ENCODE assay signal across 16 cellular contexts in the genomic region with DNA sequence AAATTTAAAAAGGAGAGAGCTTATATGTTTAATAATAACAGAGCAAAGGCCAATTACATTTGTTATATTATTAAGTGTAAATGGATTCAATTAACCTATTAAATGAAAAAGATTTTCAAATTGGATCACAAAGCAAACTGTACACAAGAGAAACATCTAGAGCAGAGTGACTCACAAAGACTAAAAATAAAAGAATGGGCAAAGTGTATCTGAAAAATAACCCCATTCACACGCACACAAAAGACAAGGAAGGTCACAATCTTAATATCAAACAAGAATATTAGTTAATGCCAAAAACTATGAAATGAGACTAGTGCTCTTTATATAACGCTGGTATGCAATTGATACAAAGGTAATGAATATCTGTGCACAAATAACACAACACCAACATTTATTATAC.
DNase-seq lines count a peak whose midpoint lies in the region; ATAC-seq and TF ChIP-seq lines count a peak whose summit lies in the region.
"Had no signal": no experiment of that assay in that cellular context is flagged by ENCODE, and none has a peak within 500 bp of the region (broad histone marks: within the 10 kb centered on the region; RNA-seq: fewer than 3 reads in every experiment).

No MANE protein-coding gene starts in this region.

- H3K4me3 ChIP-seq in RWPE2 (ENCODE audit: severe bottlenecking) = no peak overlapping the region
- H3K4me3 ChIP-seq in dorsolateral prefrontal cortex = no peak overlapping the region
- H3K4me3 ChIP-seq: A549; BLaER1 treated with 17β-estradiol and CSF1 and Interleukin-3, amounts not matched to agents 10 nM and 100 nM had no signal

- H3K27me3 ChIP-seq in RWPE2 (ENCODE audit: insufficient read depth, poor library complexity, severe bottlenecking) (no peaks in the 10 kb centered on the region), dorsolateral prefrontal cortex (peaks cover 0 to 2% (median 0%) of the 10 kb centered on the region in 45 donors)
- H3K27me3 ChIP-seq: BLaER1 treated with 17β-estradiol and CSF1 and Interleukin-3, amounts not matched to agents 10 nM and 100 nM had no signal

- peaks cover 22% of the 10 kb centered on the region for H3K4me1 ChIP-seq in RWPE2 (ENCODE audit: insufficient read depth, poor library complexity, severe bottlenecking)
- H3K4me1 ChIP-seq: BLaER1 treated with 17β-estradiol and CSF1 and Interleukin-3, amounts not matched to agents 10 nM and 100 nM; Caco-2 had no signal

- no peaks in the 10 kb centered on the region for H3K36me3 ChIP-seq in RWPE2 (ENCODE audit: low read depth)
- H3K36me3 ChIP-seq: BLaER1 treated with 17β-estradiol and CSF1 and Interleukin-3, amounts not matched to agents 10 nM and 100 nM had no signal

- H3K27ac ChIP-seq in RWPE2 (ENCODE audit: poor library complexity, severe bottlenecking) (peak overlapping the region; percentile 72), dorsolateral prefrontal cortex (peak overlapping the region in 49 of 59 donors; percentile 2 to 82 (median 62))
- H3K27ac ChIP-seq: 22Rv1; BLaER1 treated with 17β-estradiol and CSF1 and Interleukin-3, amounts not matched to agents 10 nM and 100 nM; C4-2B had no signal

- no peak for DNase-seq in RWPE2 (ENCODE audit: low spot score)
- no peak for DNase-seq in dorsolateral prefrontal cortex
- peak; percentile 20 for DNase-seq in pulmonary artery endothelial cell (ENCODE audit: low read depth, low spot score)
- DNase-seq in stimulated activated CD4-positive, alpha-beta T cell treated with anti-CD3 and anti-CD28 coated beads, Interleukin-2, amount 100 ng/mL, for 24 hours = no peak
- DNase-seq: AML-193; Caco-2; Calu3; CD4-positive, alpha-beta T cell; CD8-positive, alpha-beta T cell; DMS79 treated with DMSO at 0.1 percent for 48 hours; GF-D8 had no signal

- no peaks in the 10 kb centered on the region for H3K9me3 ChIP-seq in RWPE2 (ENCODE audit: severe bottlenecking)
- H3K9me3 ChIP-seq: A549; BLaER1 treated with 17β-estradiol and CSF1 and Interleukin-3, amounts not matched to agents 10 nM and 100 nM; Caco-2 had no signal

- no peak for TF ChIP-seq CTCF in RWPE2 (IDR thresholded peaks at IDR 0.05; ENCODE audit: poor library complexity, severe bottlenecking)
- TF ChIP-seq CTCF in dorsolateral prefrontal cortex (IDR thresholded peaks at IDR 0.05 in 54 of 56, conservative IDR thresholded peaks at IDR 0.05 in 2 of 56; ENCODE audit: low read depth in 1 of 56, partially characterized antibody in 56 of 56) = no peak

- ATAC-seq in RWPE2 (ENCODE audit: low read depth) (no peak), GM18517 (IDR thresholded peaks at IDR 0.05; ENCODE audit: unreplicated experiment) (no peak)
- ATAC-seq: A549; CD8-positive, alpha-beta T cell had no signal

- intact Hi-C loops in dorsolateral prefrontal cortex (cut with DNase I) = no loop called here
